29 cellular contexts compared by ENCODE assay signal in genomic region chr7:299628-300027, GRCh38. TPM values are rescaled to one million over a fixed set of nuclear protein-coding genes. Genes with fewer than 3 reads are reported as not detected.
"Had no signal": no experiment of that assay in that cellular context is flagged by ENCODE, and none has a peak within 500 bp of the region (broad histone marks: within the 10 kb centered on the region; RNA-seq: fewer than 3 reads in every experiment).

No MANE protein-coding gene starts in this region.

- H3K4me3 Mint-ChIP-seq: activated CD4-positive, alpha-beta memory T cell treated with anti-CD3 and anti-CD28 coated beads, Interleukin-2, amount 10 ng/mL, durations not matched to agents 7 days and 5 days; activated naive CD4-positive, alpha-beta T cell treated with anti-CD3 and anti-CD28 coated beads, Interleukin-2, amount 50 U/mL, for 24 hours; activated naive CD8-positive, alpha-beta T cell treated with anti-CD3 and anti-CD28 coated beads, Interleukin-2, amount 50 U/mL, for 24 hours; T-cell had no signal

- H3K4me1 Mint-ChIP-seq: activated CD4-positive, alpha-beta memory T cell treated with anti-CD3 and anti-CD28 coated beads, Interleukin-2, amount 10 ng/mL, durations not matched to agents 7 days and 5 days; activated naive CD4-positive, alpha-beta T cell treated with anti-CD3 and anti-CD28 coated beads, Interleukin-2, amount 50 U/mL, for 24 hours; activated naive CD8-positive, alpha-beta T cell treated with anti-CD3 and anti-CD28 coated beads, Interleukin-2, amount 50 U/mL, for 24 hours; T-cell had no signal

- H3K27me3 Mint-ChIP-seq: activated CD4-positive, alpha-beta memory T cell treated with anti-CD3 and anti-CD28 coated beads, Interleukin-2, amount 10 ng/mL, durations not matched to agents 7 days and 5 days; activated naive CD4-positive, alpha-beta T cell treated with anti-CD3 and anti-CD28 coated beads, Interleukin-2, amount 50 U/mL, for 24 hours; activated naive CD8-positive, alpha-beta T cell treated with anti-CD3 and anti-CD28 coated beads, Interleukin-2, amount 50 U/mL, for 24 hours had no signal

- H3K27ac Mint-ChIP-seq: activated CD4-positive, alpha-beta memory T cell treated with anti-CD3 and anti-CD28 coated beads, Interleukin-2, amount 10 ng/mL, durations not matched to agents 7 days and 5 days; activated naive CD4-positive, alpha-beta T cell treated with anti-CD3 and anti-CD28 coated beads, Interleukin-2, amount 50 U/mL, for 24 hours; activated naive CD8-positive, alpha-beta T cell treated with anti-CD3 and anti-CD28 coated beads, Interleukin-2, amount 50 U/mL, for 24 hours; activated T-helper 2 cell treated with anti-CD3 and anti-CD28 coated beads, Interferon-gamma antibody, Interleukin-2, Interleukin-4, amounts not matched to agents 10 μg/mL and 5 μg/mL and 100 μg/mL, durations not matched to agents 14 hours and 24 hours and 36 hours; T-cell had no signal

- H3K27ac ChIP-seq: brain microvascular endothelial cell, cardiac muscle cell, KMS-11, SK-N-MC had no signal

- DNase-seq: activated CD4-positive, alpha-beta memory T cell treated with anti-CD3 and anti-CD28 coated beads, Interleukin-2, amount 10 ng/mL, durations not matched to agents 7 days and 5 days; activated CD4-positive, alpha-beta T cell treated with anti-CD3 and anti-CD28 coated beads, Interleukin-2, amount 50 U/mL, for 1 hour; activated CD4-positive, CD25-positive, alpha-beta regulatory T cell; activated naive CD4-positive, alpha-beta T cell; activated naive CD8-positive, alpha-beta T cell treated with anti-CD3 and anti-CD28 coated beads, Interleukin-2, amount 50 U/mL, for 24 hours; activated T-cell treated with anti-CD3 and anti-CD28 coated beads for 4 hours; activated T-cell treated with anti-CD3 and anti-CD28 coated beads, Interleukin-2, amount 50 U/mL, for 48 hours; amygdala; brain microvascular endothelial cell; NCI-H1092; NCI-H1417; NCI-H1930; NCI-H2171; NCI-H226; NCI-H510A; NCI-H526 treated with DMSO at 0.1 percent for 48 hours; NCI-H82; T-cell; T-helper 2 cell; T1000 had no signal

- H3K36me3 Mint-ChIP-seq: activated naive CD4-positive, alpha-beta T cell treated with anti-CD3 and anti-CD28 coated beads, Interleukin-2, amount 50 U/mL, for 24 hours; T-cell had no signal

- H3K9me3 Mint-ChIP-seq: activated naive CD4-positive, alpha-beta T cell treated with anti-CD3 and anti-CD28 coated beads, Interleukin-2, amount 50 U/mL, for 24 hours; T-cell had no signal

- H3K36me3 ChIP-seq: brain microvascular endothelial cell, cardiac muscle cell had no signal

- H3K4me3 ChIP-seq: cardiac muscle cell, SK-N-MC had no signal

RNA-seq across cellular contexts. Expression of gene FOXL3, which starts 9.7 kb away (rescaled TPM):
- total RNA-seq: activated CD4-positive, alpha-beta memory T cell treated with anti-CD3 and anti-CD28 coated beads, Interleukin-2, amount 10 ng/mL, durations not matched to agents 7 days and 5 days; activated CD8-positive, alpha-beta memory T cell treated with anti-CD3 and anti-CD28 coated beads for 36 hours; activated T-helper 2 cell treated with anti-CD3 and anti-CD28 coated beads, Interferon-gamma antibody, Interleukin-2, Interleukin-4, amounts not matched to agents 10 μg/mL and 5 μg/mL and 100 μg/mL, durations not matched to agents 14 hours and 24 hours and 36 hours; cardiac muscle cell; MCF 10A; OCI-LY7; RPMI7951; T-cell had no signal
- polyA plus RNA-seq: cardiac muscle cell had no signal
